Comparison of ENCODE assay signal across 19 cellular contexts in the genomic region with DNA sequence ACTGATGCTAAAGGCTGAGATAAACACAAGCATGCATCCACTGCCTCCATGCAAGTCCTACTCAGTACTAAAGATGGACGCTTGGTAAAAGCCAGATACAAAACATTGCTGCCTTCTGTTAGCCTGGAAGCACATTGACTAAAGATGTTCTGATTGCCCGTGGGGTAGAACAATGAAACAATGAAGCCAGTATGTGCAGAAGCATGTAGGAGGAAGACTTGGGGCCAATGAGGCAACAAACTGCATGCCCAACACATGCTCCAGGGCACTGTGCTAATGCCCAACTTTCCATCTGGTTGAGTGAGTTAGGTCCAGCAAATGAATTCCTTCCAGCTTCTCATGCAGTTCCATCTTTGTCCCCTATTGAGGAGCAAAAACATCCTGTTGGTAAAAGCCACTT.
"Had no signal": no experiment of that assay in that cellular context is flagged by ENCODE, and none has a peak within 500 bp of the region (broad histone marks: within the 10 kb centered on the region; RNA-seq: fewer than 3 reads in every experiment).

No MANE protein-coding gene starts in this region.

- H3K9me3 ChIP-seq: gastroesophageal sphincter, sigmoid colon, stomach had no signal

- H3K27ac ChIP-seq: coronary artery, gastroesophageal sphincter, sigmoid colon, skin epidermis, stomach had no signal

- ATAC-seq: gastroesophageal sphincter; left colon; left ventricle myocardium superior; naive thymus-derived CD4-positive, alpha-beta T cell had no signal

- H3K36me3 Mint-ChIP-seq: immature natural killer cell; naive thymus-derived CD4-positive, alpha-beta T cell had no signal

- H3K4me3 Mint-ChIP-seq: immature natural killer cell; naive thymus-derived CD4-positive, alpha-beta T cell; nephron progenitor cell had no signal

- DNase-seq: effector CD4-positive, alpha-beta T cell; immature natural killer cell; kidney; left colon; left ventricle myocardium superior; naive thymus-derived CD4-positive, alpha-beta T cell; nephron progenitor cell; posterior cingulate gyrus; sigmoid colon; stimulated activated CD4-positive, alpha-beta T cell treated with anti-CD3 and anti-CD28 coated beads, Interleukin-2, amount 100 ng/mL, for 24 hours; stimulated activated CD4-positive, alpha-beta T cell treated with anti-CD3 and anti-CD28 coated beads, Interleukin-4, amount 100 ng/mL, for 4 hours; stimulated activated naive CD4-positive, alpha-beta T cell; stomach; substantia nigra; trophoblast cell had no signal

- H3K27ac Mint-ChIP-seq: immature natural killer cell; naive thymus-derived CD4-positive, alpha-beta T cell; nephron progenitor cell had no signal

- H3K4me1 Mint-ChIP-seq: immature natural killer cell, nephron progenitor cell had no signal

- H3K27me3 ChIP-seq: sigmoid colon, stomach had no signal

- H3K9me3 Mint-ChIP-seq: immature natural killer cell; naive thymus-derived CD4-positive, alpha-beta T cell; nephron progenitor cell had no signal

- H3K36me3 ChIP-seq: gastroesophageal sphincter, sigmoid colon, stomach had no signal

- H3K4me3 ChIP-seq: coronary artery, gastroesophageal sphincter, lung, sigmoid colon, skin epidermis, stomach had no signal

- H3K4me1 ChIP-seq: gastroesophageal sphincter, sigmoid colon, stomach had no signal
